1 cellular context compared by ENCODE assay signal in the genomic region with DNA sequence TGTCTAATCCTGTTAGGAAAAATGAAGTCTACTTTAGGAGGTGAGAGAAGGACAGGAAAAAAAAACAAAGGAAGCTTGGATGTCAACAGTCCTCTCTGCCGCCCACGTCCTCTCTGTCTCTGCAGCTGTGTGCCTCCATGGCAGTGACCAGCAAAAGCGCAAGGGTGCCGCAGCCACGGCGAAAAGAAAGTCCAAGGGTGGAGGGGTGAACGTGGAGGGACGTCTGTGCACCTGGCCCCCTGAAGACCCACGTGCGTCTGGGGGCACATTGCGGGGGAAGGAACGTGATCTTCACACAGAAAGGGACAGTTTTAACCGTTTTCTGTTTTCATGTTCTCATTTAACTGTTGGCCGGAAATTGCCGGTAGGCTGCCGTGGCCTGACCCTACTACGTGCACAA.
TF ChIP-seq lines count a peak whose summit lies in the region.

No MANE protein-coding gene starts in this region.

TF ChIP-seq in H1, 55 proteins besides CTCF, POLR2A, EP300 and RAD21 (continued from another document):
- TF ChIP-seq SRF (IDR thresholded peaks at IDR 0.05; ENCODE audit: low read depth, low read length) (no peak), POLR2AphosphoS5 (IDR thresholded peaks at IDR 0.05; ENCODE audit: low read depth, low read length) (no peak), TCF12 (IDR thresholded peaks at IDR 0.05; ENCODE audit: low read depth, low read length) (no peak)
